Comparison of ENCODE assay signal across 8 cellular contexts in genomic region chr1:21781971-21782867, GRCh38. TPM values are rescaled to one million over a fixed set of nuclear protein-coding genes. Genes with fewer than 3 reads are reported as not detected.
DNase-seq lines count a peak whose midpoint lies in the region; ATAC-seq, FAIRE-seq and TF ChIP-seq lines count a peak whose summit lies in the region.

No MANE protein-coding gene starts in this region.

- no peaks in the 10 kb centered on the region for H3K27me3 Mint-ChIP-seq in activated naive CD8-positive, alpha-beta T cell

- H3K27ac Mint-ChIP-seq in activated naive CD8-positive, alpha-beta T cell = peak overlapping the region; percentile 94

- no peak for TF ChIP-seq EP300 in ovary (IDR thresholded peaks at IDR 0.05)

- peak overlapping the region; percentile 76 for H3K4me3 ChIP-seq in RWPE2 (ENCODE audit: severe bottlenecking)
- peak overlapping the region; percentile 51 for H3K4me3 ChIP-seq in cardiac muscle cell
- peak overlapping the region; percentile 93 for H3K4me3 ChIP-seq in ovary

- TF ChIP-seq POLR2A in ovary (IDR thresholded peaks at IDR 0.05) = no peak

- H3K9me3 Mint-ChIP-seq in activated naive CD8-positive, alpha-beta T cell (ENCODE audit: low read depth) = no peaks in the 10 kb centered on the region

- H3K27me3 ChIP-seq in RWPE2 (ENCODE audit: insufficient read depth, poor library complexity, severe bottlenecking) = no peaks in the 10 kb centered on the region
- no peaks in the 10 kb centered on the region for H3K27me3 ChIP-seq in cardiac muscle cell
- H3K27me3 ChIP-seq in ovary = no peaks in the 10 kb centered on the region

- H3K9me3 ChIP-seq in RWPE2 (ENCODE audit: severe bottlenecking) (no peaks in the 10 kb centered on the region), cardiac muscle cell (ENCODE audit: low read depth) (no peaks in the 10 kb centered on the region), ovary (no peaks in the 10 kb centered on the region)

- DNase-seq in DMS 273 (lab: John Stamatoyannopoulos, UW; ENCODE audit: unreplicated experiment) (peak; percentile 89), HTR-8/SVneo (ENCODE audit: insufficient read length, low spot score) (peak; percentile 15), RWPE2 (ENCODE audit: low spot score) (no peak), cardiac muscle cell (ENCODE audit: low read depth in 1 of 2, low spot score in 1 of 2) (peak; percentile 66 to 70), ovary (no peak), ureter (ENCODE audit: low spot score) (peak; percentile 56)

- ATAC-seq in GM21367 (IDR thresholded peaks at IDR 0.05; ENCODE audit: unreplicated experiment) (peak; percentile 20), RWPE2 (ENCODE audit: low read depth) (peak; percentile 47)

- FAIRE-seq in HTR-8/SVneo (lab: Jason Lieb, UNC) = no peak

- 0% methylated on average over 50 to 52 of the region's 52 CpGs for WGBS in ovary, 3 donors

- peak; percentile 64 for TF ChIP-seq CTCF in RWPE2 (IDR thresholded peaks at IDR 0.05; ENCODE audit: poor library complexity, severe bottlenecking)
- peak; percentile 29 for TF ChIP-seq CTCF in cardiac muscle cell (IDR thresholded peaks at IDR 0.05; ENCODE audit: low read depth, low read length)
- TF ChIP-seq CTCF in ovary (IDR thresholded peaks at IDR 0.05) = no peak

- peaks cover 2% of the 10 kb centered on the region for H3K36me3 Mint-ChIP-seq in activated naive CD8-positive, alpha-beta T cell

- peak overlapping the region; percentile 93 for H3K4me3 Mint-ChIP-seq in activated naive CD8-positive, alpha-beta T cell

- H3K4me1 ChIP-seq in RWPE2 (ENCODE audit: insufficient read depth, poor library complexity, severe bottlenecking) (peaks cover 8% of the 10 kb centered on the region), cardiac muscle cell (ENCODE audit: low read depth) (peaks cover 5% of the 10 kb centered on the region), ovary (ENCODE audit: insufficient read depth) (peaks cover 2% of the 10 kb centered on the region)

- H3K36me3 ChIP-seq in RWPE2 (ENCODE audit: low read depth) (peaks cover 4% of the 10 kb centered on the region), cardiac muscle cell (no peaks in the 10 kb centered on the region), ovary (no peaks in the 10 kb centered on the region)

- H3K4me1 Mint-ChIP-seq in activated naive CD8-positive, alpha-beta T cell (ENCODE audit: low read depth) = peaks cover 35% of the 10 kb centered on the region

- peak overlapping the region; percentile 93 for H3K27ac ChIP-seq in RWPE2 (ENCODE audit: poor library complexity, severe bottlenecking)
- H3K27ac ChIP-seq in cardiac muscle cell = peak overlapping the region; percentile 99
- H3K27ac ChIP-seq in ovary = peak overlapping the region; percentile 98 to 100

- intact Hi-C loops in ovary (cut with DNase I) = no loop called here

RNA-seq across cellular contexts. Expression of gene USP48, which starts 0.7 kb away (rescaled TPM):
- total RNA-seq in cardiac muscle cell (20.1 and 29.6 TPM in 2 replicates), ovary (10 to 100 TPM; 40.4 to 87.1 (median 62.4) TPM), ureter (93.8 TPM)
- polyA plus RNA-seq in cardiac muscle cell (39.2 and 52.4 TPM in 2 replicates), ovary (10 to 100 TPM; 25.2 to 49.3 TPM)

RNA-seq across cellular contexts. Expression of gene LDLRAD2, which starts 29.8 kb away (rescaled TPM):
- total RNA-seq in cardiac muscle cell (0.28 and 0.77 TPM in 2 replicates), ovary (under 1 TPM in 6 of 7 donors, not detected in 1; 0.07 to 0.48 (median 0.20) TPM), ureter (1.1 TPM)
- polyA plus RNA-seq in cardiac muscle cell (1.3 and 3.4 TPM in 2 replicates), ovary (under 1 TPM in 1 of 2 donors, not detected in 1; 0.88 TPM)

Comparison
In these comparisons a context has a peak if more than half of its experiments do, and no peak if none do; other contexts are left out.
1. DNase-seq: peak in DMS 273 (single experiment), HTR-8/SVneo (single experiment), cardiac muscle cell (2 of 2) and ureter (single experiment); none in RWPE2 (single experiment) and ovary (0 of 5).
2. CTCF ChIP-seq: peak in RWPE2 (single experiment) and cardiac muscle cell (single experiment); none in ovary (0 of 3).
3. Peak in every context shown above with its lines, with median percentiles within 50 percentile points of each other: H3K27ac ChIP-seq and H3K4me3 ChIP-seq.